ENCODE assay signal across 19 cellular contexts in the genomic region with DNA sequence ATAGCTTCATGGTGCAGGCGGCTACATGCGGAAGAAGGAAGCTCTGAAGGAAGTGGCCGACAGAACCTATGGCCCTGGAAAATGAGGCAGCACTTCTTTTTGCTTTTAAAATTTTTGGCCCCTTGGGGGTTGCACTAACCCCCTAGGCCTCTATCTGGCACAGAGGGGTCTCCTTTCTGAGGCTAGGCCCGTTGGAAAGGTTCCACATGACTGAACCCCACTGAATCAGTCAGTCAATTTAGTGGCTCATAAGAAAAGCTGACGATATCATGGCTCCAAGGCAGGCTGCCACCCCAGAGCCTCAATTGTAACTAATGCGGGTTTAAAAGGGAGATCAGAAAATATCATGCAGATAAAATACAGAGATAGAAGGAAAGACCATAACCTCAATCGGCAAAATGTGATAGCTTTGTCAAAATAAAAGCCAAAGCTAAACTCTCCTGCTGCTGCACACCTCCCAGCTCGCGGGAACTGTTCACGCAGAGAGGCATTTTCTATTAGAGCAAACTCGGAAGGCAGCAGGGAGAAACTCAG.
DNase-seq lines count a peak whose midpoint lies in the region; ATAC-seq and TF ChIP-seq lines count a peak whose summit lies in the region.
"Had no signal": no experiment of that assay in that cellular context is flagged by ENCODE, and none has a peak within 500 bp of the region (broad histone marks: within the 10 kb centered on the region; RNA-seq: fewer than 3 reads in every experiment).

No MANE protein-coding gene starts in this region.

- no peaks in the 10 kb centered on the region for H3K36me3 ChIP-seq in BLaER1
- H3K36me3 ChIP-seq in iPS-18a (ENCODE audit: control insufficient read depth, low read depth, low read length): no peaks in the 10 kb centered on the region
- H3K36me3 ChIP-seq in neutrophil: no peaks in the 10 kb centered on the region
- H3K36me3 ChIP-seq: Peyer's patch, SJSA1 had no signal

- POLR2A ChIA-PET in activated CD4-positive, alpha-beta memory T cell treated with anti-CD3 and anti-CD28 coated beads, Interleukin-2, amount 10 ng/mL, durations not matched to agents 7 days and 5 days (lab: Charles Lee): no interaction called here

- CTCF ChIA-PET in activated CD4-positive, alpha-beta memory T cell treated with anti-CD3 and anti-CD28 coated beads, Interleukin-2, amount 10 ng/mL, durations not matched to agents 7 days and 5 days (lab: Charles Lee): no interaction called here

- peaks cover 15% of the 10 kb centered on the region for H3K4me1 ChIP-seq in BLaER1
- peaks cover 20% of the 10 kb centered on the region for H3K4me1 ChIP-seq in iPS-18a (ENCODE audit: control insufficient read depth, low read depth, low read length)
- peaks cover 13 to 25% of the 10 kb centered on the region in 2 experiments for H3K4me1 ChIP-seq in neutrophil (ENCODE audit: control insufficient read depth in 1 of 2, insufficient read depth in 1 of 2, low read depth in 1 of 2, low read length in 1 of 2)
- H3K4me1 ChIP-seq: Peyer's patch had no signal

- no peaks in the 10 kb centered on the region for H3K9me3 Mint-ChIP-seq in activated CD4-positive, alpha-beta memory T cell treated with anti-CD3 and anti-CD28 coated beads, Interleukin-2, amount 10 ng/mL, durations not matched to agents 7 days and 5 days

- peak; percentile 60 for DNase-seq in SK-N-DZ (ENCODE audit: low spot score)
- no peak for DNase-seq in DMS53 (lab: John Stamatoyannopoulos, UW)
- no peak for DNase-seq in stimulated activated naive CD4-positive, alpha-beta T cell treated with Interleukin-2 at 50 U/mL for 16 hours (lab: John Stamatoyannopoulos, UW)
- no peak for DNase-seq in activated CD4-positive, alpha-beta memory T cell treated with anti-CD3 and anti-CD28 coated beads, Interleukin-2, amount 10 ng/mL, durations not matched to agents 7 days and 5 days
- DNase-seq: activated CD4-positive, alpha-beta memory T cell treated with anti-CD3 and anti-CD28 coated beads for 36 hours; activated gamma-delta T cell treated with Interleukin-2 at 50 U/mL for 16 hours; left cardiac atrium; NCI-H1105; NCI-H2081; NCI-H446; Peyer's patch had no signal

- H3K27ac Mint-ChIP-seq in activated CD4-positive, alpha-beta memory T cell treated with anti-CD3 and anti-CD28 coated beads, Interleukin-2, amount 10 ng/mL, durations not matched to agents 7 days and 5 days: no peak overlapping the region
- H3K27ac Mint-ChIP-seq: activated CD4-positive, alpha-beta memory T cell treated with anti-CD3 and anti-CD28 coated beads for 36 hours; CD14-positive monocyte had no signal

- H3K9ac ChIP-seq in BLaER1 (no peak overlapping the region), iPS-18a (ENCODE audit: low read length) (peak overlapping the region; percentile 24)

- ATAC-seq in HG02973 (IDR thresholded peaks at IDR 0.05; ENCODE audit: unreplicated experiment): no peak
- ATAC-seq: HepG2, left cardiac atrium had no signal

- H4K20me1 ChIP-seq in BLaER1: no peaks in the 10 kb centered on the region

- no peaks in the 10 kb centered on the region for H3K4me1 Mint-ChIP-seq in activated CD4-positive, alpha-beta memory T cell treated with anti-CD3 and anti-CD28 coated beads, Interleukin-2, amount 10 ng/mL, durations not matched to agents 7 days and 5 days
- H3K4me1 Mint-ChIP-seq: CD14-positive monocyte had no signal

- no peak for TF ChIP-seq CTCF in neutrophil (IDR thresholded peaks at IDR 0.05)

- H3K27ac ChIP-seq in BLaER1: peak overlapping the region; percentile 66
- no peak overlapping the region for H3K27ac ChIP-seq in iPS-18a (ENCODE audit: low read length)
- H3K27ac ChIP-seq in neutrophil: peak overlapping the region; percentile 56
- H3K27ac ChIP-seq: A549, Peyer's patch had no signal

- peak overlapping the region; percentile 68 for H3K4me2 ChIP-seq in BLaER1

- H3K27me3 Mint-ChIP-seq in activated CD4-positive, alpha-beta memory T cell treated with anti-CD3 and anti-CD28 coated beads, Interleukin-2, amount 10 ng/mL, durations not matched to agents 7 days and 5 days: no peaks in the 10 kb centered on the region
- H3K27me3 Mint-ChIP-seq: activated CD4-positive, alpha-beta memory T cell treated with anti-CD3 and anti-CD28 coated beads for 36 hours had no signal

- H3K27me3 ChIP-seq in BLaER1 (no peaks in the 10 kb centered on the region), iPS-18a (ENCODE audit: control insufficient read depth, insufficient read depth, low read length) (no peaks in the 10 kb centered on the region), neutrophil (no peaks in the 10 kb centered on the region)
- H3K27me3 ChIP-seq: Peyer's patch, SJSA1 had no signal

- H3K4me3 ChIP-seq in BLaER1 (no peak overlapping the region), iPS-18a (ENCODE audit: low read length) (peak overlapping the region; percentile 2), neutrophil (ENCODE audit: low read depth in 1 of 2, low read length in 1 of 2) (no peak overlapping the region)
- H3K4me3 ChIP-seq: A549, Peyer's patch, SJSA1 had no signal

- H3K4me3 Mint-ChIP-seq in activated CD4-positive, alpha-beta memory T cell treated with anti-CD3 and anti-CD28 coated beads, Interleukin-2, amount 10 ng/mL, durations not matched to agents 7 days and 5 days: no peak overlapping the region
- H3K4me3 Mint-ChIP-seq: activated CD4-positive, alpha-beta memory T cell treated with anti-CD3 and anti-CD28 coated beads for 36 hours; CD14-positive monocyte had no signal

- no peaks in the 10 kb centered on the region for H3K36me3 Mint-ChIP-seq in activated CD4-positive, alpha-beta memory T cell treated with anti-CD3 and anti-CD28 coated beads, Interleukin-2, amount 10 ng/mL, durations not matched to agents 7 days and 5 days (ENCODE audit: low read depth)
- H3K36me3 Mint-ChIP-seq: activated CD4-positive, alpha-beta memory T cell treated with anti-CD3 and anti-CD28 coated beads for 36 hours had no signal

- H3K9me3 ChIP-seq in BLaER1 (peaks cover 5% of the 10 kb centered on the region; the same call in 1 of the 2 replicates), iPS-18a (ENCODE audit: control insufficient read depth, low read depth, low read length) (no peaks in the 10 kb centered on the region), neutrophil (no peaks in the 10 kb centered on the region)
- H3K9me3 ChIP-seq: A549, Peyer's patch, SJSA1 had no signal
